In the genomic region with DNA sequence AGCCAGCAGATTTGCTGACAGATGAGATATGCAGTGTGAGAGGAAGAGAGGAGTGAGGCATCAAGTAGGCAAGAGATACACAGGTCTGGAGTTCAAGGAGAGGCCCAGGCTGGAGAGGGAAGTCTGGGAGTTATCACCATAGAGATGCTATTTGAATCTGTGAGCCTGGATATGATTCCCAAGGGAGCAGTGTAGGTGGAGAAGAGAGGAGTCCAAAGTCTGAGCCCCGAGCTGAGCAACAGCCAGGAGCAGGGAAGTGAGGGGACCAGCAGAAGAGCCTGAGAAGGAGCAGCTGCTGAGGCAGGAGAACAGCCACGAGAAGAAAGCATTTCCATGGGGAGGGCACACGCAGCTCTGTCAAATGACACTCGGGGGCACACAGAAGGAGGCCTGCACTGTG, we compare ENCODE assay signal across 18 cellular contexts. TPM values are rescaled to one million over a fixed set of nuclear protein-coding genes. Genes with fewer than 3 reads are reported as not detected.
DNase-seq lines count a peak whose midpoint lies in the region; ATAC-seq and TF ChIP-seq lines count a peak whose summit lies in the region.
"Had no signal": no experiment of that assay in that cellular context is flagged by ENCODE, and none has a peak within 500 bp of the region (broad histone marks: within the 10 kb centered on the region; RNA-seq: fewer than 3 reads in every experiment).

No MANE protein-coding gene starts in this region.

- no peaks in the 10 kb centered on the region for H3K36me3 Mint-ChIP-seq in stimulated activated effector memory CD8-positive, alpha-beta T cell treated with anti-CD3 and anti-CD28 coated beads, Interleukin-12 subunit alpha, Interleukin-12 subunit beta, amount 100 ng/mL, for 72 hours

- H3K4me3 ChIP-seq in KMS-11 (IDR thresholded peaks at IDR 0.05; ENCODE audit: insufficient read depth, low read depth, low read length) (no peak overlapping the region), adipocyte (ENCODE audit: low read length) (no peak overlapping the region), fibroblast of mammary gland (ENCODE audit: control insufficient read depth, low read depth, low read length) (no peak overlapping the region), lower lobe of right lung (no peak overlapping the region)
- H3K4me3 ChIP-seq: GM23338, Peyer's patch had no signal

- H3K4me2 ChIP-seq in KMS-11 = no peak overlapping the region
- H3K4me2 ChIP-seq: GM23338 had no signal

- no peaks in the 10 kb centered on the region for H3K36me3 ChIP-seq in KMS-11 (ENCODE audit: insufficient read depth)
- peaks cover 100% of the 10 kb centered on the region for H3K36me3 ChIP-seq in adipocyte (ENCODE audit: control insufficient read depth, insufficient read depth, low read length, severe bottlenecking)
- H3K36me3 ChIP-seq in lower lobe of right lung = peaks cover 93% of the 10 kb centered on the region

- peaks cover 74% of the 10 kb centered on the region for H3K27me3 ChIP-seq in KMS-11 (ENCODE audit: insufficient read depth, low read depth)
- no peaks in the 10 kb centered on the region for H3K27me3 ChIP-seq in adipocyte (replicated peaks; ENCODE audit: control insufficient read depth, insufficient read depth, low read length)
- H3K27me3 ChIP-seq in lower lobe of right lung (ENCODE audit: low read depth) = no peaks in the 10 kb centered on the region
- H3K27me3 ChIP-seq: Peyer's patch had no signal

- TF ChIP-seq CTCF in KMS-11 (conservative IDR thresholded peaks at IDR 0.05; ENCODE audit: low read depth, low read length) (no peak), fibroblast of mammary gland (conservative IDR thresholded peaks at IDR 0.05; ENCODE audit: control insufficient read depth, insufficient read depth, low read depth, low read length) (no peak), lower lobe of right lung (IDR thresholded peaks at IDR 0.05) (no peak)

- no peaks in the 10 kb centered on the region for H3K4me1 ChIP-seq in KMS-11 (ENCODE audit: low read depth, poor library complexity, severe bottlenecking)
- peaks cover 10% of the 10 kb centered on the region for H3K4me1 ChIP-seq in adipocyte (ENCODE audit: control insufficient read depth, insufficient read depth, low read length)
- H3K4me1 ChIP-seq in lower lobe of right lung = no peaks in the 10 kb centered on the region
- H3K4me1 ChIP-seq: Peyer's patch had no signal

- peaks cover 6% of the 10 kb centered on the region for H3K4me1 Mint-ChIP-seq in stimulated activated effector memory CD8-positive, alpha-beta T cell treated with anti-CD3 and anti-CD28 coated beads, Interleukin-12 subunit alpha, Interleukin-12 subunit beta, amount 100 ng/mL, for 72 hours
- H3K4me1 Mint-ChIP-seq: B cell, GM23338 had no signal

- H2AFZ ChIP-seq in KMS-11 (ENCODE audit: low read depth) = peak overlapping the region; percentile 28; the same call in 1 of the 2 replicates
- H2AFZ ChIP-seq: GM23338 had no signal

- DNase-seq in adipocyte (ENCODE audit: low read depth) (no peak), fibroblast of mammary gland (ENCODE audit: low read depth) (peak; percentile 33), lower lobe of right lung (no peak)
- DNase-seq in stimulated activated effector memory CD8-positive, alpha-beta T cell treated with anti-CD3 and anti-CD28 coated beads, Interleukin-12 subunit alpha, Interleukin-12 subunit beta, amount 100 ng/mL, for 72 hours (ENCODE audit: low spot score in 2 of 2) = no peak
- DNase-seq in activated CD8-positive, alpha-beta memory T cell treated with anti-CD3 and anti-CD28 coated beads, Interleukin-2, amount 50 U/mL, for 48 hours = no peak
- DNase-seq: CD8-positive, alpha-beta T cell; DND-41; GDM1; NCI-H1436 treated with DMSO at 0.1 percent for 48 hours; NCI-H2081; NCI-H226; NCI-H748 treated with DMSO at 0.1 percent for 48 hours; Peyer's patch; SIG-M5 had no signal

- H3K27ac ChIP-seq in KMS-11 (no peak overlapping the region), lower lobe of right lung (no peak overlapping the region)
- H3K27ac ChIP-seq: Peyer's patch had no signal

- no peak for ATAC-seq in stimulated activated effector memory CD8-positive, alpha-beta T cell treated with anti-CD3 and anti-CD28 coated beads, Interleukin-12 subunit alpha, Interleukin-12 subunit beta, amount 100 ng/mL, for 72 hours
- no peak for ATAC-seq in lower lobe of right lung
- no peak for ATAC-seq in HG03196 (IDR thresholded peaks at IDR 0.05; ENCODE audit: unreplicated experiment)
- ATAC-seq: CD8-positive, alpha-beta T cell; GM23338 had no signal

- no peaks in the 10 kb centered on the region for H3K9me3 Mint-ChIP-seq in stimulated activated effector memory CD8-positive, alpha-beta T cell treated with anti-CD3 and anti-CD28 coated beads, Interleukin-12 subunit alpha, Interleukin-12 subunit beta, amount 100 ng/mL, for 72 hours
- H3K9me3 Mint-ChIP-seq: CD8-positive, alpha-beta T cell; GM23338 had no signal

- intact Hi-C loops in lower lobe of right lung (cut with DNase I) = no loop called here

- H3K9ac ChIP-seq in KMS-11 = no peak overlapping the region
- H3K9ac ChIP-seq in adipocyte (ENCODE audit: low read length) = peak overlapping the region; percentile 37

- H4K20me1 ChIP-seq in KMS-11 (ENCODE audit: insufficient read depth) = no peaks in the 10 kb centered on the region

- H3K27ac Mint-ChIP-seq in stimulated activated effector memory CD8-positive, alpha-beta T cell treated with anti-CD3 and anti-CD28 coated beads, Interleukin-12 subunit alpha, Interleukin-12 subunit beta, amount 100 ng/mL, for 72 hours = peak overlapping the region; percentile 50
- H3K27ac Mint-ChIP-seq: B cell; CD8-positive, alpha-beta T cell; GM23338 had no signal

- H3K9me3 ChIP-seq in adipocyte (ENCODE audit: control insufficient read depth, low read length) (no peaks in the 10 kb centered on the region), lower lobe of right lung (no peaks in the 10 kb centered on the region)
- H3K9me3 ChIP-seq: Peyer's patch had no signal

- no peaks in the 10 kb centered on the region for H3K79me2 ChIP-seq in KMS-11 (ENCODE audit: insufficient read depth, low read depth)

- no peak overlapping the region for H3K4me3 Mint-ChIP-seq in stimulated activated effector memory CD8-positive, alpha-beta T cell treated with anti-CD3 and anti-CD28 coated beads, Interleukin-12 subunit alpha, Interleukin-12 subunit beta, amount 100 ng/mL, for 72 hours
- H3K4me3 Mint-ChIP-seq: B cell; CD8-positive, alpha-beta T cell; GM23338 had no signal

RNA-seq across cellular contexts. Expression of gene NXPH4, which starts 20.2 kb away (rescaled TPM):
- not detected for total RNA-seq in lower lobe of right lung
- total RNA-seq: Peyer's patch had no signal

RNA-seq across cellular contexts. Expression of gene SHMT2, which starts 33.1 kb away (rescaled TPM):
- 66.6 TPM for total RNA-seq in lower lobe of right lung

RNA-seq across cellular contexts. Expression of gene LRP1-AS, which starts 49.0 kb away (rescaled TPM):
- total RNA-seq in lower lobe of right lung = not detected
- total RNA-seq: B cell; CD8-positive, alpha-beta T cell; GM23338; Peyer's patch had no signal

RNA-seq across cellular contexts. Expression of gene STAC3, which starts 54.5 kb away (rescaled TPM):
- 8.7 TPM for total RNA-seq in lower lobe of right lung
